In genomic region chr2:160372010-160372356, GRCh38 we compare ENCODE assay signal across 16 cellular contexts.
A peak's percentile ranks its signal among the peaks of the same experiment; 100 is the strongest.
DNase-seq lines count a peak whose midpoint lies in the region; ATAC-seq and TF ChIP-seq lines count a peak whose summit lies in the region.
"Had no signal": no experiment of that assay in that cellular context is flagged by ENCODE, and none has a peak within 500 bp of the region (broad histone marks: within the 10 kb centered on the region; RNA-seq: fewer than 3 reads in every experiment).

No MANE protein-coding gene starts in this region.

- no peaks in the 10 kb centered on the region for H3K27me3 Mint-ChIP-seq in CD4-positive, alpha-beta T cell
- no peaks in the 10 kb centered on the region for H3K27me3 Mint-ChIP-seq in activated naive CD8-positive, alpha-beta T cell treated with anti-CD3 and anti-CD28 coated beads, Interleukin-2, amount 50 U/mL, for 24 hours
- H3K27me3 Mint-ChIP-seq: stimulated activated memory B cell treated with anti-CD40 and anti-IgM and Interleukin-4, amounts not matched to agents 10 μg/mL and 1 μg/mL and 100 μg/mL, for 72 hours had no signal

- H3K4me1 ChIP-seq in left lung, result peaks cover 66 to 100% of the 10 kb centered on the region in 2 donors
- H3K4me1 ChIP-seq in gastrocnemius medialis, result peaks cover 75 to 98% of the 10 kb centered on the region in 2 donors

- H3K4me3 ChIP-seq in left lung, result no peak overlapping the region
- H3K4me3 ChIP-seq in gastrocnemius medialis, result no peak overlapping the region

- no peaks in the 10 kb centered on the region for H3K27me3 ChIP-seq in CD4-positive, alpha-beta T cell (ENCODE audit: control insufficient read depth, insufficient read depth, low read length)
- no peaks in the 10 kb centered on the region for H3K27me3 ChIP-seq in left lung
- no peaks in the 10 kb centered on the region for H3K27me3 ChIP-seq in gastrocnemius medialis

- in situ Hi-C loops in gastrocnemius medialis (cut with MboI; ENCODE audit: low sequenced_read_pairs in 4 of 4), result no loop called here

- TF ChIP-seq CTCF in CD4-positive, alpha-beta T cell (IDR thresholded peaks at IDR 0.05), result no peak
- TF ChIP-seq CTCF in left lung (IDR thresholded peaks at IDR 0.05), result no peak
- TF ChIP-seq CTCF in gastrocnemius medialis (IDR thresholded peaks at IDR 0.05 in 4 of 5, conservative IDR thresholded peaks at IDR 0.05 in 1 of 5), result no peak

- no peak for ATAC-seq in CD4-positive, alpha-beta T cell (ENCODE audit: poor library complexity)
- ATAC-seq in activated naive CD8-positive, alpha-beta T cell treated with anti-CD3 and anti-CD28 coated beads, Interleukin-2, amount 50 U/mL, for 24 hours, result peak; percentile 8
- ATAC-seq in left lung (no peak), gastrocnemius medialis (no peak)
- ATAC-seq: stimulated activated memory B cell treated with anti-CD40 and anti-IgM and Interleukin-4, amounts not matched to agents 10 μg/mL and 1 μg/mL and 100 μg/mL, for 72 hours had no signal

- peak overlapping the region; percentile 21 for H3K4me3 Mint-ChIP-seq in CD4-positive, alpha-beta T cell
- H3K4me3 Mint-ChIP-seq in activated naive CD8-positive, alpha-beta T cell treated with anti-CD3 and anti-CD28 coated beads, Interleukin-2, amount 50 U/mL, for 24 hours, result no peak overlapping the region
- H3K4me3 Mint-ChIP-seq: stimulated activated memory B cell treated with anti-CD40 and anti-IgM and Interleukin-4, amounts not matched to agents 10 μg/mL and 1 μg/mL and 100 μg/mL, for 72 hours; T-helper 2 cell treated with Interferon-gamma antibody and Interleukin-4, amounts not matched to agents 5 μg/mL and 100 μg/mL, for 36 hours had no signal

- POLR2A ChIA-PET in CD4-positive, alpha-beta T cell (lab: Charles Lee), result no interaction called here

- no peaks in the 10 kb centered on the region for H3K9me3 ChIP-seq in CD4-positive, alpha-beta T cell (ENCODE audit: control insufficient read depth, low read length)
- no peaks in the 10 kb centered on the region for H3K9me3 ChIP-seq in left lung
- no peaks in the 10 kb centered on the region for H3K9me3 ChIP-seq in gastrocnemius medialis

- no peaks in the 10 kb centered on the region for H3K9me3 Mint-ChIP-seq in CD4-positive, alpha-beta T cell
- no peaks in the 10 kb centered on the region for H3K9me3 Mint-ChIP-seq in activated naive CD8-positive, alpha-beta T cell treated with anti-CD3 and anti-CD28 coated beads, Interleukin-2, amount 50 U/mL, for 24 hours
- H3K9me3 Mint-ChIP-seq: stimulated activated memory B cell treated with anti-CD40 and anti-IgM and Interleukin-4, amounts not matched to agents 10 μg/mL and 1 μg/mL and 100 μg/mL, for 72 hours; T-helper 2 cell treated with Interferon-gamma antibody and Interleukin-4, amounts not matched to agents 5 μg/mL and 100 μg/mL, for 36 hours had no signal

- H3K36me3 ChIP-seq in left lung (no peaks in the 10 kb centered on the region), gastrocnemius medialis (no peaks in the 10 kb centered on the region)

- CTCF ChIA-PET in CD4-positive, alpha-beta T cell (lab: Charles Lee), result no interaction called here

- DNase-seq in CD4-positive, alpha-beta T cell, result no peak
- DNase-seq in activated naive CD8-positive, alpha-beta T cell treated with anti-CD3 and anti-CD28 coated beads, Interleukin-2, amount 50 U/mL, for 24 hours, result no peak
- DNase-seq in left lung (no peak), gastrocnemius medialis (no peak), Kasumi-1 (lab: John Stamatoyannopoulos, UW) (no peak), NCI-H345 treated with DMSO at 0.1 percent for 48 hours (lab: John Stamatoyannopoulos, UW; ENCODE audit: unreplicated experiment) (no peak)
- no peak for DNase-seq in activated naive CD4-positive, alpha-beta T cell treated with Interleukin-2 at 50 U/mL for 16 hours
- DNase-seq in activated CD4-positive, alpha-beta T cell treated with anti-CD3 and anti-CD28 coated beads, Interleukin-2, amount 50 U/mL, for 1 hour, result no peak
- DNase-seq: activated CD4-positive, alpha-beta T cell treated with anti-CD3 and anti-CD28 coated beads, Interleukin-2, amount 50 U/mL, for 48 hours; activated effector memory CD4-positive, alpha-beta T cell treated with Interleukin-2 at 50 U/mL for 16 hours; C1 segment of cervical spinal cord; NCI-H187; NCI-H526 treated with DMSO at 0.1 percent for 48 hours; stimulated activated CD4-positive, alpha-beta T cell treated with anti-CD3 and anti-CD28 coated beads, Interleukin-4, amount 100 ng/mL, for 1 hour had no signal

- no peak for TF ChIP-seq POLR2A in gastrocnemius medialis (IDR thresholded peaks at IDR 0.05)

- peaks cover 5% of the 10 kb centered on the region for H3K36me3 Mint-ChIP-seq in CD4-positive, alpha-beta T cell (ENCODE audit: low read depth)
- H3K36me3 Mint-ChIP-seq in activated naive CD8-positive, alpha-beta T cell treated with anti-CD3 and anti-CD28 coated beads, Interleukin-2, amount 50 U/mL, for 24 hours (ENCODE audit: low read depth), result no peaks in the 10 kb centered on the region

- intact Hi-C loops in CD4-positive, alpha-beta T cell (cut with DNase I, micrococcal nuclease), result loop anchor here in 1 of 2 experiments (10.0 kb wide), 2 partner anchors 53 to 283 kb away; no protein-coding TSS in a partner anchor
- intact Hi-C loops in left lung (cut with DNase I), result no loop called here
- intact Hi-C loops in gastrocnemius medialis (cut with DNase I; ENCODE audit: low total_unique reads), result no loop called here

- peak overlapping the region; percentile 41 for H3K27ac Mint-ChIP-seq in CD4-positive, alpha-beta T cell
- no peak overlapping the region for H3K27ac Mint-ChIP-seq in activated naive CD8-positive, alpha-beta T cell treated with anti-CD3 and anti-CD28 coated beads, Interleukin-2, amount 50 U/mL, for 24 hours
- H3K27ac Mint-ChIP-seq: stimulated activated memory B cell treated with anti-CD40 and anti-IgM and Interleukin-4, amounts not matched to agents 10 μg/mL and 1 μg/mL and 100 μg/mL, for 72 hours; T-helper 2 cell treated with Interferon-gamma antibody and Interleukin-4, amounts not matched to agents 5 μg/mL and 100 μg/mL, for 36 hours had no signal

- no peak overlapping the region for H3K27ac ChIP-seq in CD4-positive, alpha-beta T cell (ENCODE audit: low read depth, low read length)
- peak overlapping the region; percentile 60 to 88 for H3K27ac ChIP-seq in left lung
- H3K27ac ChIP-seq in gastrocnemius medialis, result peak overlapping the region; percentile 26 to 41 (median 32)

- peaks cover 95% of the 10 kb centered on the region for H3K4me1 Mint-ChIP-seq in CD4-positive, alpha-beta T cell (ENCODE audit: low read depth)
- peaks cover 92% of the 10 kb centered on the region for H3K4me1 Mint-ChIP-seq in activated naive CD8-positive, alpha-beta T cell treated with anti-CD3 and anti-CD28 coated beads, Interleukin-2, amount 50 U/mL, for 24 hours
